8 cellular contexts compared by ENCODE assay signal in the genomic region with DNA sequence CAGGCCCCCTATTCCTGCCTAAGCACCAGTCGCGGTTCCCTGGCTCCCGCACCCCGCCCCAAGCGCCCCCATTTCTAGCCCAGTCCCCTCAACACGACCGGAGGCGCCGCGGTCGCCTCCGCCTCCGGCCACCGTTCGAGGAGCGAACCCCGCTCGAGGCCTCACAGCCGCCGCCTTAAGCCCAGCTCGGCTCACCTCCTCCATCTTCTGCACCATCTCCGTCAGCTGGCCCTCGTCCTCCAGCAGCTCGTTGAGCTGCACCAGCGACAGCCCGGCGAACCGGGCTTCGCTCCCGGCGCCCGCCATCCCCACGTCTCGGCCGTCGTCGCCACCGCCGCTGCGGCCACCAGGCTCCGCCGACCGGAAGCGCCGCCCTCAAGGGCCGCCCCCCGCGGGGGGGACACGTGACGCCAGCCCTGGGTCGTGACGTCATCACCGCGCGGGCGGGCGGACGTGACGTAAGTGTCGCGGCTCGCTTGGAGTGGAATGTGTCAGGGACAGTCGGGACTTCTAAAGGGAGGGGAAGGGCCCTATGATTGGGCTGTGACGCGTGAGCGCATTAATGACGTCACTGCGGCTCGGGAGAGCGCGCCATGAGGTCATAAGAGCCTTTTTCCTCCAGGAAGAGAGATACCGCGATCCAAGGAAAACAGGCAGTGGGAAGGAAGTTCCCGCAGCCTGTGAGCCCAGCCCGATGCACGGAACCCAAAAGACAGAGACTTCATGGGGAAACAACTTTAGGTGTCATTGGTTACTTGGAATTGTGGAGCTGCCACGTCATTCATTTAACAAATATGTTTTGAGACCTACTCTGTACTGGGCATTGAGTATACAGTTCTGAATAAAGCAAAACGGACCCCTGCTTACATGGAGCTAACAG. TPM values are rescaled to one million over a fixed set of nuclear protein-coding genes. Genes with fewer than 3 reads are reported as not detected.
A peak's percentile ranks its signal among the peaks of the same experiment; 100 is the strongest.
DNase-seq lines count a peak whose midpoint lies in the region; ATAC-seq and TF ChIP-seq lines count a peak whose summit lies in the region.

A gene with protein sequence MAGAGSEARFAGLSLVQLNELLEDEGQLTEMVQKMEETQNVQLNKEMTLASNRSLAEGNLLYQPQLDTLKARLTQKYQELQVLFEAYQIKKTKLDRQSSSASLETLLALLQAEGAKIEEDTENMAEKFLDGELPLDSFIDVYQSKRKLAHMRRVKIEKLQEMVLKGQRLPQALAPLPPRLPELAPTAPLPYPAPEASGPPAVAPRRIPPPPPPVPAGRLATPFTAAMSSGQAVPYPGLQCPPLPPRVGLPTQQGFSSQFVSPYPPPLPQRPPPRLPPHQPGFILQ (minus strand): TSS at position 368 of the 880 bp plus-strand sequence. CDS start 62 bp downstream, at position 306.

- ATAC-seq in GM18909 (IDR thresholded peaks at IDR 0.05; ENCODE audit: poor library complexity, unreplicated experiment) (peak; percentile 47), Right ventricle myocardium inferior (peak; percentile 78)

- peak within 1 kb of the TSS; percentile 97 for H3K9ac ChIP-seq in parathyroid adenoma

- TF ChIP-seq CTCF in AG09309 (IDR thresholded peaks at IDR 0.05; ENCODE audit: control insufficient read depth, insufficient read depth, low read depth, low read length, missing control alignments): no peak
- peak; percentile 7 for TF ChIP-seq CTCF in parathyroid adenoma (IDR thresholded peaks at IDR 0.05)

- intact Hi-C loops in Right ventricle myocardium inferior (cut with DNase I): loop anchor here (2.0 to 5.0 kb wide), 2 partner anchors 23 to 46 kb away; no protein-coding TSS in a partner anchor

- peak; percentile 38 for DNase-seq in AG09309 (ENCODE audit: low read depth)
- peak; percentile 35 for DNase-seq in KG1 (lab: John Stamatoyannopoulos, UW)
- DNase-seq in SW480 (ENCODE audit: low spot score): peak; percentile 84
- peak; percentile 61 for DNase-seq in activated naive CD8-positive, alpha-beta T cell treated with anti-CD3 and anti-CD28 coated beads, Interleukin-2, amount 50 U/mL, for 16 hours (ENCODE audit: low read depth, low spot score)
- DNase-seq in Right ventricle myocardium inferior (ENCODE audit: missing footprints): peak; percentile 93

- 10% methylated on average over 78 of the region's 78 CpGs for WGBS in thymus

- H3K27me3 ChIP-seq in parathyroid adenoma (ENCODE audit: control insufficient read depth, insufficient read depth, low read length): no peaks in the 10 kb centered on the region
- H3K27me3 ChIP-seq in thymus (ENCODE audit: control insufficient read depth, insufficient read depth): no peaks in the 10 kb centered on the region

- peak within 1 kb of the TSS; percentile 94 for H2AFZ ChIP-seq in parathyroid adenoma

- peak within 1 kb of the TSS; percentile 84 for H3K4me3 ChIP-seq in AG09309 (ENCODE audit: control insufficient read depth, low read depth, low read length)
- H3K4me3 ChIP-seq in parathyroid adenoma (ENCODE audit: low read depth, low read length): peak within 1 kb of the TSS; percentile 87
- peak within 1 kb of the TSS; percentile 99 for H3K4me3 ChIP-seq in thymus (ENCODE audit: low read length)

- H3K36me3 ChIP-seq in parathyroid adenoma (ENCODE audit: control insufficient read depth, insufficient read depth, low read length) (no peaks in the 10 kb centered on the region), thymus (ENCODE audit: control insufficient read depth, insufficient read depth) (no peaks in the 10 kb centered on the region)

- peak within 1 kb of the TSS; percentile 99 for H3K4me2 ChIP-seq in parathyroid adenoma (ENCODE audit: low read length)

- H3K27ac ChIP-seq in parathyroid adenoma (peak within 1 kb of the TSS; percentile 74), thymus (ENCODE audit: low read depth) (peak within 1 kb of the TSS; percentile 93)

- H3K9me3 ChIP-seq in parathyroid adenoma (ENCODE audit: control insufficient read depth, low read length) (no peaks in the 10 kb centered on the region), thymus (ENCODE audit: control insufficient read depth) (peaks cover 1% of the 10 kb centered on the region)

- peaks cover 25% of the 10 kb centered on the region for H3K79me2 ChIP-seq in parathyroid adenoma

- peaks cover 33% of the 10 kb centered on the region for H3K4me1 ChIP-seq in parathyroid adenoma
- peaks cover 22% of the 10 kb centered on the region for H3K4me1 ChIP-seq in thymus (ENCODE audit: control insufficient read depth, insufficient read depth, low read length)

RNA-seq across cellular contexts. Expression of the gene that starts here (rescaled TPM):
- total RNA-seq in Right ventricle myocardium inferior: 25.4 TPM
- 28.2 TPM for polyA plus RNA-seq in thymus

Comparison
In these comparisons a context has a peak if more than half of its experiments do, and no peak if none do; other contexts are left out.
1. Peak in every context shown above with its lines: DNase-seq, ATAC-seq, H3K4me3 ChIP-seq and H3K27ac ChIP-seq.
2. DNase-seq: peak in every context shown above with its lines; median percentile 93 in Right ventricle myocardium inferior; 84 in SW480; 61 in activated naive CD8-positive, alpha-beta T cell treated with anti-CD3 and anti-CD28 coated beads, Interleukin-2, amount 50 U/mL, for 16 hours; 38 in AG09309; 35 in KG1.